Comparison of ENCODE assay signal across 1 cellular context in the genomic region with DNA sequence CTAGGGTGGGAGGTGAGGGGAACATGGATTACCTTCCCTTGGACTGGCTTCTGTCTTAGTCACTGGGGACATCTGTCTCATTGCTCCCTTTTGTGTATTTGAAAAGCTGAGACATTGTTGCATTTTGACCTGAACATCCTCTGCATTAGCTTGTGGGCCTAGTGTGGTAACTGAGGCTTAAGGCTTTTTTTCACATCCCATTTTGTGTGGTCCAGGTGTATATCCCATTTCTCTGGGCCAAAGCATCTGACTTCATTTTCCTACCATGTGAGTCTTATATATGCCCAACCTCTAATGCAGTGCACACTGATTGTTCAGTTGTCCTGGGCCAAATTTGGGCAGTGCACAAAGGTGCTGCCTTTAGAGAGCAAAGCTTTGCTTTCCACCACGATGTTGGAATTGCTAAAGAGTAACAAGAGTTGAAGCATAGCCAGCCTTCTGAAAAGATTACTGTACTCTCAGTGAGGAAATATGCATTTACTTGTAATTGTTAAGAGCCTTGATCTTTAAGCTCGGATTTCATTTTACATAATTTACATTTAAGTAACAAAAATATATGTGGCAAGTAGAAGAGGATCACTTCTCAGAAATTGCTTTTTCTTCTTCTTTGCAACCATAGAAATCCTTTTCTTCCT.
TF ChIP-seq lines count a peak whose summit lies in the region.

No MANE protein-coding gene starts in this region.

TF ChIP-seq in GM12878, 131 proteins besides CTCF, POLR2A, EP300 and RAD21 (continued from another document):
- TF ChIP-seq, protein P1, sequence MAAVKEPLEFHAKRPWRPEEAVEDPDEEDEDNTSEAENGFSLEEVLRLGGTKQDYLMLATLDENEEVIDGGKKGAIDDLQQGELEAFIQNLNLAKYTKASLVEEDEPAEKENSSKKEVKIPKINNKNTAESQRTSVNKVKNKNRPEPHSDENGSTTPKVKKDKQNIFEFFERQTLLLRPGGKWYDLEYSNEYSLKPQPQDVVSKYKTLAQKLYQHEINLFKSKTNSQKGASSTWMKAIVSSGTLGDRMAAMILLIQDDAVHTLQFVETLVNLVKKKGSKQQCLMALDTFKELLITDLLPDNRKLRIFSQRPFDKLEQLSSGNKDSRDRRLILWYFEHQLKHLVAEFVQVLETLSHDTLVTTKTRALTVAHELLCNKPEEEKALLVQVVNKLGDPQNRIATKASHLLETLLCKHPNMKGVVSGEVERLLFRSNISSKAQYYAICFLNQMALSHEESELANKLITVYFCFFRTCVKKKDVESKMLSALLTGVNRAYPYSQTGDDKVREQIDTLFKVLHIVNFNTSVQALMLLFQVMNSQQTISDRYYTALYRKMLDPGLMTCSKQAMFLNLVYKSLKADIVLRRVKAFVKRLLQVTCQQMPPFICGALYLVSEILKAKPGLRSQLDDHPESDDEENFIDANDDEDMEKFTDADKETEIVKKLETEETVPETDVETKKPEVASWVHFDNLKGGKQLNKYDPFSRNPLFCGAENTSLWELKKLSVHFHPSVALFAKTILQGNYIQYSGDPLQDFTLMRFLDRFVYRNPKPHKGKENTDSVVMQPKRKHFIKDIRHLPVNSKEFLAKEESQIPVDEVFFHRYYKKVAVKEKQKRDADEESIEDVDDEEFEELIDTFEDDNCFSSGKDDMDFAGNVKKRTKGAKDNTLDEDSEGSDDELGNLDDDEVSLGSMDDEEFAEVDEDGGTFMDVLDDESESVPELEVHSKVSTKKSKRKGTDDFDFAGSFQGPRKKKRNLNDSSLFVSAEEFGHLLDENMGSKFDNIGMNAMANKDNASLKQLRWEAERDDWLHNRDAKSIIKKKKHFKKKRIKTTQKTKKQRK (IDR thresholded peaks at IDR 0.05; ENCODE audit: low read depth, low read length): no peak
- TF ChIP-seq EZH2 (IDR thresholded peaks at IDR 0.05; ENCODE audit: borderline replicate concordance, control insufficient read depth, low read depth, low read length): no peak
- TF ChIP-seq ZBTB33 (IDR thresholded peaks at IDR 0.05): no peak
- no peak for TF ChIP-seq MTA3 (IDR thresholded peaks at IDR 0.05; ENCODE audit: borderline replicate concordance, low read length)
- TF ChIP-seq JUND (IDR thresholded peaks at IDR 0.05; ENCODE audit: low read depth, low read length): no peak
- TF ChIP-seq CHD1 (IDR thresholded peaks at IDR 0.05; ENCODE audit: low read depth, low read length): no peak
- no peak for TF ChIP-seq RFX5 (IDR thresholded peaks at IDR 0.05; ENCODE audit: low read depth, low read length)
- TF ChIP-seq HDGF (IDR thresholded peaks at IDR 0.05): no peak
- TF ChIP-seq BHLHE40 (IDR thresholded peaks at IDR 0.05; ENCODE audit: borderline replicate concordance in 1 of 2, low read depth in 2 of 2, low read length in 1 of 2): no peak
- TF ChIP-seq TCF3 (IDR thresholded peaks at IDR 0.05; ENCODE audit: borderline replicate concordance, insufficient read depth, low read depth, low read length): no peak
- TF ChIP-seq RELA (IDR thresholded peaks at IDR 0.05; ENCODE audit: borderline replicate concordance, partially characterized antibody): no peak
